Comparison of ENCODE assay signal across 30 cellular contexts in the genomic region with DNA sequence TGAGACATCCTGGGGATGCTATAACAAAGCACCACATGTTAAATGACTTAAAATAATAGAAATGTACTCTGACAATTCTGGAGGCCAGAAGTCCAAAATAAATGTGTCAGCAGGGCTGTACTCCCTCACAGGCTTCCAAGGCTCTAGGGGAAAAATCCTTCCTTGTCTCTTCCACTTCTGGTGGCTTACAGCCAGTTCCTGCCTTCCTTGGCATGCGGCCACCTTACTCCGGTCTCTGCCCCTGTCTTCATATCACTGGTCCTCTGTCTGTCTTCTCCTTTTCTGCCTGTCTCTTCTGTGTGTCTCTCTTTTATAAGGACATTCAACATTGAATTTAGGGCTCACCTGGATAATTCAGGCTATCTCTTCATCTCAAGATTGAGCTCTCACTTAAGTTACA.
DNase-seq lines count a peak whose midpoint lies in the region; ATAC-seq and TF ChIP-seq lines count a peak whose summit lies in the region.
"Had no signal": no experiment of that assay in that cellular context is flagged by ENCODE, and none has a peak within 500 bp of the region (broad histone marks: within the 10 kb centered on the region; RNA-seq: fewer than 3 reads in every experiment).

No MANE protein-coding gene starts in this region.

- H3K9me3 Mint-ChIP-seq in mesothelial cell of epicardium: peaks cover 5% of the 10 kb centered on the region
- no peaks in the 10 kb centered on the region for H3K9me3 Mint-ChIP-seq in CD8-positive, alpha-beta T cell
- H3K9me3 Mint-ChIP-seq: activated naive CD8-positive, alpha-beta T cell treated with anti-CD3 and anti-CD28 coated beads, Interleukin-2, amount 50 U/mL, for 24 hours; central memory CD8-positive, alpha-beta T cell; stimulated activated memory B cell treated with anti-CD40 and anti-IgM and Interleukin-4, amounts not matched to agents 10 μg/mL and 1 μg/mL and 100 μg/mL, for 72 hours had no signal

- ATAC-seq in CD8-positive, alpha-beta T cell: no peak
- ATAC-seq: activated CD8-positive, alpha-beta memory T cell treated with anti-CD3 and anti-CD28 coated beads, Interleukin-2, amount 10 ng/mL, durations not matched to agents 7 days and 5 days; activated naive CD8-positive, alpha-beta T cell treated with anti-CD3 and anti-CD28 coated beads, Interleukin-2, amount 50 U/mL, for 24 hours; lower lobe of right lung; natural killer cell treated with Interleukin-12 subunit alpha and Interleukin-12 subunit beta and Interleukin-15 and Interleukin-18, amount 100 ng/mL, for 72 hours; stimulated activated memory B cell treated with anti-CD40 and anti-IgM and Interleukin-4, amounts not matched to agents 10 μg/mL and 1 μg/mL and 100 μg/mL, for 72 hours; upper lobe of right lung had no signal

- no peak for TF ChIP-seq POLR2A in testis (IDR thresholded peaks at IDR 0.05)

- H3K4me1 ChIP-seq in colonic mucosa (no peaks in the 10 kb centered on the region), testis (no peaks in the 10 kb centered on the region)
- H3K4me1 ChIP-seq in CD8-positive, alpha-beta T cell (ENCODE audit: insufficient read depth, low read length): no peaks in the 10 kb centered on the region
- H3K4me1 ChIP-seq: esophagus muscularis mucosa, lower lobe of right lung, upper lobe of right lung had no signal

- no peak overlapping the region for H3K4me3 ChIP-seq in colonic mucosa
- no peak overlapping the region for H3K4me3 ChIP-seq in testis
- H3K4me3 ChIP-seq in CD8-positive, alpha-beta T cell (ENCODE audit: low read depth, low read length): no peak overlapping the region
- H3K4me3 ChIP-seq: esophagus muscularis mucosa, lower lobe of right lung, SK-N-MC, upper lobe of right lung had no signal

- CTCF ChIA-PET in CD8-positive, alpha-beta T cell (lab: Charles Lee): no interaction called here

- no peaks in the 10 kb centered on the region for H3K36me3 Mint-ChIP-seq in mesothelial cell of epicardium
- no peaks in the 10 kb centered on the region for H3K36me3 Mint-ChIP-seq in CD8-positive, alpha-beta T cell
- H3K36me3 Mint-ChIP-seq: activated CD8-positive, alpha-beta memory T cell treated with anti-CD3 and anti-CD28 coated beads, Interleukin-2, amount 10 ng/mL, durations not matched to agents 7 days and 5 days; CD4-positive, alpha-beta memory T cell; natural killer cell treated with Interleukin-12 subunit alpha and Interleukin-12 subunit beta and Interleukin-15 and Interleukin-18, amount 100 ng/mL, for 72 hours; stimulated activated memory B cell treated with anti-CD40 and anti-IgM and Interleukin-4, amounts not matched to agents 10 μg/mL and 1 μg/mL and 100 μg/mL, for 72 hours had no signal

- DNase-seq in NCI-H2171 treated with DMSO at 0.1 percent for 48 hours (lab: John Stamatoyannopoulos, UW) (peak; percentile 6), NCI-H2171 (lab: John Stamatoyannopoulos, UW) (no peak), M059J (ENCODE audit: low read depth) (peak; percentile 19), colonic mucosa (peak; percentile 55), testis (peak; percentile 71), mesothelial cell of epicardium (ENCODE audit: low spot score in 2 of 2, unreplicated experiment in 2 of 2) (no peak), activated gamma-delta T cell (lab: John Stamatoyannopoulos, UW) (no peak)
- no peak for DNase-seq in CD8-positive, alpha-beta T cell
- DNase-seq: activated CD4-positive, alpha-beta T cell treated with anti-CD3 and anti-CD28 coated beads, Interleukin-2, amount 50 U/mL, for 4 hours; activated CD8-positive, alpha-beta memory T cell treated with anti-CD3 and anti-CD28 coated beads, Interleukin-2, amount 10 ng/mL, durations not matched to agents 7 days and 5 days; activated naive CD8-positive, alpha-beta T cell treated with anti-CD3 and anti-CD28 coated beads, Interleukin-2, amount 50 U/mL, for 24 hours; activated T-cell treated with anti-CD3 and anti-CD28 coated beads, Interleukin-2, amount 50 U/mL, for 48 hours; CD4-positive, alpha-beta memory T cell; dermis blood vessel endothelial cell; DMS153; KBM-7; kidney glomerular epithelial cell; lower lobe of right lung; NCI-H1417; NCI-H2081 treated with DMSO at 0.1 percent for 48 hours; NCI-H345; occipital lobe; T-helper 1 cell; upper lobe of right lung had no signal

- no peak overlapping the region for H3K9ac ChIP-seq in colonic mucosa (ENCODE audit: low read depth in 2 of 2, low read length in 2 of 2)

- 45 to 61% methylated on average over 2 of the region's 2 CpGs for WGBS in testis, 2 donors

- no peak for TF ChIP-seq CTCF in colonic mucosa (IDR thresholded peaks at IDR 0.05)
- TF ChIP-seq CTCF in testis (IDR thresholded peaks at IDR 0.05): no peak
- TF ChIP-seq CTCF in mesothelial cell of epicardium (IDR thresholded peaks at IDR 0.05; ENCODE audit: unreplicated experiment): no peak
- TF ChIP-seq CTCF in CD8-positive, alpha-beta T cell (IDR thresholded peaks at IDR 0.05): no peak

- no peaks in the 10 kb centered on the region for H3K4me1 Mint-ChIP-seq in mesothelial cell of epicardium
- H3K4me1 Mint-ChIP-seq in CD8-positive, alpha-beta T cell (ENCODE audit: low read depth): no peaks in the 10 kb centered on the region
- H3K4me1 Mint-ChIP-seq: activated CD8-positive, alpha-beta memory T cell treated with anti-CD3 and anti-CD28 coated beads, Interleukin-2, amount 10 ng/mL, durations not matched to agents 7 days and 5 days; activated naive CD8-positive, alpha-beta T cell treated with anti-CD3 and anti-CD28 coated beads, Interleukin-2, amount 50 U/mL, for 24 hours; CD4-positive, alpha-beta memory T cell; central memory CD8-positive, alpha-beta T cell; stimulated activated memory B cell treated with anti-CD40 and anti-IgM and Interleukin-4, amounts not matched to agents 10 μg/mL and 1 μg/mL and 100 μg/mL, for 72 hours had no signal

- H3K27ac Mint-ChIP-seq in mesothelial cell of epicardium: no peak overlapping the region
- H3K27ac Mint-ChIP-seq in CD8-positive, alpha-beta T cell: no peak overlapping the region
- H3K27ac Mint-ChIP-seq: activated CD8-positive, alpha-beta memory T cell treated with anti-CD3 and anti-CD28 coated beads, Interleukin-2, amount 10 ng/mL, durations not matched to agents 7 days and 5 days; activated naive CD8-positive, alpha-beta T cell treated with anti-CD3 and anti-CD28 coated beads, Interleukin-2, amount 50 U/mL, for 24 hours; CD4-positive, alpha-beta memory T cell; natural killer cell treated with Interleukin-12 subunit alpha and Interleukin-12 subunit beta and Interleukin-15 and Interleukin-18, amount 100 ng/mL, for 72 hours; stimulated activated memory B cell treated with anti-CD40 and anti-IgM and Interleukin-4, amounts not matched to agents 10 μg/mL and 1 μg/mL and 100 μg/mL, for 72 hours had no signal

- no peaks in the 10 kb centered on the region for H3K9me3 ChIP-seq in colonic mucosa
- no peaks in the 10 kb centered on the region for H3K9me3 ChIP-seq in testis
- H3K9me3 ChIP-seq in CD8-positive, alpha-beta T cell (ENCODE audit: low read length): no peaks in the 10 kb centered on the region
- H3K9me3 ChIP-seq: esophagus muscularis mucosa, lower lobe of right lung, upper lobe of right lung had no signal

- POLR2A ChIA-PET in CD8-positive, alpha-beta T cell (lab: Charles Lee): no interaction called here

- H3K4me3 Mint-ChIP-seq in mesothelial cell of epicardium: no peak overlapping the region
- no peak overlapping the region for H3K4me3 Mint-ChIP-seq in CD8-positive, alpha-beta T cell
- H3K4me3 Mint-ChIP-seq: activated CD8-positive, alpha-beta memory T cell treated with anti-CD3 and anti-CD28 coated beads, Interleukin-2, amount 10 ng/mL, durations not matched to agents 7 days and 5 days; activated naive CD8-positive, alpha-beta T cell treated with anti-CD3 and anti-CD28 coated beads, Interleukin-2, amount 50 U/mL, for 24 hours; CD4-positive, alpha-beta memory T cell; central memory CD8-positive, alpha-beta T cell; natural killer cell treated with Interleukin-12 subunit alpha and Interleukin-12 subunit beta and Interleukin-15 and Interleukin-18, amount 100 ng/mL, for 72 hours; stimulated activated memory B cell treated with anti-CD40 and anti-IgM and Interleukin-4, amounts not matched to agents 10 μg/mL and 1 μg/mL and 100 μg/mL, for 72 hours had no signal

- H3K36me3 ChIP-seq in colonic mucosa (no peaks in the 10 kb centered on the region), testis (ENCODE audit: low read depth, missing control alignments) (no peaks in the 10 kb centered on the region)
- H3K36me3 ChIP-seq in CD8-positive, alpha-beta T cell (ENCODE audit: insufficient read depth, low read length): no peaks in the 10 kb centered on the region
- H3K36me3 ChIP-seq: esophagus muscularis mucosa, lower lobe of right lung, upper lobe of right lung had no signal

- H3K27me3 ChIP-seq in colonic mucosa (no peaks in the 10 kb centered on the region), testis (no peaks in the 10 kb centered on the region)
- H3K27me3 ChIP-seq in CD8-positive, alpha-beta T cell (ENCODE audit: insufficient read depth, low read length): no peaks in the 10 kb centered on the region
- H3K27me3 ChIP-seq: esophagus muscularis mucosa, upper lobe of right lung had no signal

- no peaks in the 10 kb centered on the region for H3K27me3 Mint-ChIP-seq in mesothelial cell of epicardium (ENCODE audit: low read depth)
- peaks cover 7% of the 10 kb centered on the region for H3K27me3 Mint-ChIP-seq in CD8-positive, alpha-beta T cell (ENCODE audit: low read depth)

- intact Hi-C loops in colonic mucosa (cut with DNase I): no loop called here
- intact Hi-C loops in testis (cut with DNase I; ENCODE audit: low total_unique reads): no loop called here
- intact Hi-C loops in CD8-positive, alpha-beta T cell (cut with DNase I, micrococcal nuclease): no loop called here

- H3K27ac ChIP-seq in colonic mucosa (no peak overlapping the region), testis (no peak overlapping the region)
- H3K27ac ChIP-seq in CD8-positive, alpha-beta T cell (ENCODE audit: low read depth, low read length): no peak overlapping the region
- H3K27ac ChIP-seq: esophagus muscularis mucosa, lower lobe of right lung, RWPE1, SK-N-MC, upper lobe of right lung had no signal

Comparison
In these comparisons a context has a peak if more than half of its experiments do, and no peak if none do; other contexts are left out.
1. DNase-seq: peak in NCI-H2171 treated with DMSO at 0.1 percent for 48 hours (single experiment), M059J (single experiment), colonic mucosa (single experiment) and testis (single experiment); none in NCI-H2171 (single experiment), mesothelial cell of epicardium (0 of 2), activated gamma-delta T cell (single experiment) and CD8-positive, alpha-beta T cell (0 of 7).